In the genomic region with DNA sequence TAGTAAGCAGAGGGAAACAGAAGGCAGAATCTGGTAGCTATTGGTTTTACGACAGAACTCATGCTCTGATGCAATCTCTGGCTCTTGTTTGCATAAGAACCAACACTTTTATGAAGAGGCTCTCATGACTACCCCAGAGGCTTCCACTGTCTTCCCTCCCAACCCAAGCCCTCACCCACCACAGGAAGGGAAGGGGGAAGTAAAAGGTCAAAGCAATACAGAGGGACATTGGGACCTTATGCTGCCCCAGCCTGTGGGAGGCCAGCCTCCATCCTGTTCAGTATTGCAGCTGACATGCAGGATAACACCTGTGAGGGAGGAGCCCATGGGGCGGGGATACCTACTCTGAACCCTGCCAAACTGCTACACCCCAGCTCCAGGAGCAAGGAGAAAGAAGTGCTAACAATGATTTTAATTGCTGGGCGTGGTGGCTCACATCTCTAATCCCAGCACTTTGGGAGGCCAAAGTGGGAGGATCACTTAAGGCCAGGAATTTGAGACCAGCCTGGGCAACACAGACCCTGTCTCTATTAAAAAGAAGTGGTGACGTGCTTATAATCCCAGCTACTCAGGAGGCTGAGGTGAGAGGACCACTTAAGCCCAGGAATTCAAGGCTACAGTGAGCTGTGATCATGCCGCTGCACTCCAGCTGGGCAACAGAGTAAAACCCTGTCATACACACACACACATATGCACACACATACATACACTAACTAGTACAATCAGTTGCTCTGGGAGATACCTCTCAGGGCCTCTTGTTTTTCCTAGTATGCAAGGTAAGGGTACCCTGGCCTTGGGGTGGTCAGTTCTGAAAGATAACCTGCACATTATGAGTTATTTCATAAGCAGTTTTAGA, we compare ENCODE assay signal across 1 cellular context.
A peak's percentile ranks its signal among the peaks of the same experiment; 100 is the strongest.
TF ChIP-seq lines count a peak whose summit lies in the region.

No MANE protein-coding gene starts in this region.

TF ChIP-seq in HepG2, 621 proteins besides CTCF, POLR2A, EP300 and RAD21 (continued from another document and continues in another):
- TF ChIP-seq, protein P1, sequence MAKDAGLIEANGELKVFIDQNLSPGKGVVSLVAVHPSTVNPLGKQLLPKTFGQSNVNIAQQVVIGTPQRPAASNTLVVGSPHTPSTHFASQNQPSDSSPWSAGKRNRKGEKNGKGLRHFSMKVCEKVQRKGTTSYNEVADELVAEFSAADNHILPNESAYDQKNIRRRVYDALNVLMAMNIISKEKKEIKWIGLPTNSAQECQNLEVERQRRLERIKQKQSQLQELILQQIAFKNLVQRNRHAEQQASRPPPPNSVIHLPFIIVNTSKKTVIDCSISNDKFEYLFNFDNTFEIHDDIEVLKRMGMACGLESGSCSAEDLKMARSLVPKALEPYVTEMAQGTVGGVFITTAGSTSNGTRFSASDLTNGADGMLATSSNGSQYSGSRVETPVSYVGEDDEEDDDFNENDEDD (CRISPR knock-in tag; IDR thresholded peaks at IDR 0.05; ENCODE audit: borderline replicate concordance) = peak; percentile 49; the same call in 1 of the 2 replicates
- TF ChIP-seq ZNF441 (CRISPR knock-in tag; IDR thresholded peaks at IDR 0.05; ENCODE audit: borderline replicate concordance) = no peak
- TF ChIP-seq ZNF383 (CRISPR knock-in tag; IDR thresholded peaks at IDR 0.05; ENCODE audit: borderline replicate concordance) = no peak
- no peak for TF ChIP-seq MAFG (CRISPR knock-in tag; IDR thresholded peaks at IDR 0.05)
- TF ChIP-seq HNRNPLL (IDR thresholded peaks at IDR 0.05; ENCODE audit: low read depth, low read length, poor library complexity, severe bottlenecking) = no peak
- no peak for TF ChIP-seq CHD2 (IDR thresholded peaks at IDR 0.05; ENCODE audit: low read depth, low read length)
- TF ChIP-seq KAT7 (CRISPR knock-in tag; IDR thresholded peaks at IDR 0.05; ENCODE audit: borderline replicate concordance) = no peak
- TF ChIP-seq, protein P2, sequence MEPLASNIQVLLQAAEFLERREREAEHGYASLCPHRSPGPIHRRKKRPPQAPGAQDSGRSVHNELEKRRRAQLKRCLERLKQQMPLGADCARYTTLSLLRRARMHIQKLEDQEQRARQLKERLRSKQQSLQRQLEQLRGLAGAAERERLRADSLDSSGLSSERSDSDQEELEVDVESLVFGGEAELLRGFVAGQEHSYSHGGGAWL (CRISPR knock-in tag; IDR thresholded peaks at IDR 0.05) = no peak
- peak; percentile 88 for TF ChIP-seq FOXA3 (CRISPR knock-in tag; IDR thresholded peaks at IDR 0.05)
- TF ChIP-seq NBN (conservative IDR thresholded peaks at IDR 0.05) = no peak
- TF ChIP-seq ZNF564 (CRISPR knock-in tag; IDR thresholded peaks at IDR 0.05) = no peak
- no peak for TF ChIP-seq TOPORS (CRISPR knock-in tag; IDR thresholded peaks at IDR 0.05)
- peak; percentile 96 for TF ChIP-seq CEBPG (CRISPR knock-in tag; IDR thresholded peaks at IDR 0.05)
- no peak for TF ChIP-seq AGO1 (IDR thresholded peaks at IDR 0.05; ENCODE audit: low read depth, low read length, poor library complexity, severe bottlenecking)
- TF ChIP-seq, protein P3, sequence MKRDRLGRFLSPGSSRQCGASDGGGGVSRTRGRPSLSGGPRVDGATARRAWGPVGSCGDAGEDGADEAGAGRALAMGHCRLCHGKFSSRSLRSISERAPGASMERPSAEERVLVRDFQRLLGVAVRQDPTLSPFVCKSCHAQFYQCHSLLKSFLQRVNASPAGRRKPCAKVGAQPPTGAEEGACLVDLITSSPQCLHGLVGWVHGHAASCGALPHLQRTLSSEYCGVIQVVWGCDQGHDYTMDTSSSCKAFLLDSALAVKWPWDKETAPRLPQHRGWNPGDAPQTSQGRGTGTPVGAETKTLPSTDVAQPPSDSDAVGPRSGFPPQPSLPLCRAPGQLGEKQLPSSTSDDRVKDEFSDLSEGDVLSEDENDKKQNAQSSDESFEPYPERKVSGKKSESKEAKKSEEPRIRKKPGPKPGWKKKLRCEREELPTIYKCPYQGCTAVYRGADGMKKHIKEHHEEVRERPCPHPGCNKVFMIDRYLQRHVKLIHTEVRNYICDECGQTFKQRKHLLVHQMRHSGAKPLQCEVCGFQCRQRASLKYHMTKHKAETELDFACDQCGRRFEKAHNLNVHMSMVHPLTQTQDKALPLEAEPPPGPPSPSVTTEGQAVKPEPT (CRISPR knock-in tag; IDR thresholded peaks at IDR 0.05; ENCODE audit: low read depth) = no peak
- TF ChIP-seq ZBTB38 (CRISPR knock-in tag; IDR thresholded peaks at IDR 0.05) = no peak
- TF ChIP-seq, protein P4, sequence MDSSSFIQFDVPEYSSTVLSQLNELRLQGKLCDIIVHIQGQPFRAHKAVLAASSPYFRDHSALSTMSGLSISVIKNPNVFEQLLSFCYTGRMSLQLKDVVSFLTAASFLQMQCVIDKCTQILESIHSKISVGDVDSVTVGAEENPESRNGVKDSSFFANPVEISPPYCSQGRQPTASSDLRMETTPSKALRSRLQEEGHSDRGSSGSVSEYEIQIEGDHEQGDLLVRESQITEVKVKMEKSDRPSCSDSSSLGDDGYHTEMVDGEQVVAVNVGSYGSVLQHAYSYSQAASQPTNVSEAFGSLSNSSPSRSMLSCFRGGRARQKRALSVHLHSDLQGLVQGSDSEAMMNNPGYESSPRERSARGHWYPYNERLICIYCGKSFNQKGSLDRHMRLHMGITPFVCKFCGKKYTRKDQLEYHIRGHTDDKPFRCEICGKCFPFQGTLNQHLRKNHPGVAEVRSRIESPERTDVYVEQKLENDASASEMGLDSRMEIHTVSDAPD (CRISPR knock-in tag; IDR thresholded peaks at IDR 0.05) = peak; percentile 55; the same call in 1 of the 2 replicates
- TF ChIP-seq CAMTA2 (CRISPR knock-in tag; IDR thresholded peaks at IDR 0.05; ENCODE audit: borderline replicate concordance) = no peak
- no peak for TF ChIP-seq ATF7 (IDR thresholded peaks at IDR 0.05)
- no peak for TF ChIP-seq ATF7 (CRISPR knock-in tag; IDR thresholded peaks at IDR 0.05)
- TF ChIP-seq, protein P5, sequence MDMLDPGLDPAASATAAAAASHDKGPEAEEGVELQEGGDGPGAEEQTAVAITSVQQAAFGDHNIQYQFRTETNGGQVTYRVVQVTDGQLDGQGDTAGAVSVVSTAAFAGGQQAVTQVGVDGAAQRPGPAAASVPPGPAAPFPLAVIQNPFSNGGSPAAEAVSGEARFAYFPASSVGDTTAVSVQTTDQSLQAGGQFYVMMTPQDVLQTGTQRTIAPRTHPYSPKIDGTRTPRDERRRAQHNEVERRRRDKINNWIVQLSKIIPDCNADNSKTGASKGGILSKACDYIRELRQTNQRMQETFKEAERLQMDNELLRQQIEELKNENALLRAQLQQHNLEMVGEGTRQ (IDR thresholded peaks at IDR 0.05; ENCODE audit: low read depth, low read length) = no peak
- TF ChIP-seq, protein P5 (CRISPR knock-in tag; IDR thresholded peaks at IDR 0.05; ENCODE audit: borderline replicate concordance) = no peak
- no peak for TF ChIP-seq SATB2 (CRISPR knock-in tag; IDR thresholded peaks at IDR 0.05)
- TF ChIP-seq MED8 (CRISPR knock-in tag; IDR thresholded peaks at IDR 0.05; ENCODE audit: insufficient replicate concordance) = no peak
- no peak for TF ChIP-seq SUZ12 (IDR thresholded peaks at IDR 0.05; ENCODE audit: low read depth, low read length)
- TF ChIP-seq CCDC6 (CRISPR knock-in tag; IDR thresholded peaks at IDR 0.05) = 0 out of 2 replicates have a peak, but pooled peaks have one; percentile 37
- TF ChIP-seq AKAP8 (CRISPR knock-in tag; IDR thresholded peaks at IDR 0.05) = no peak
- TF ChIP-seq, protein P6, sequence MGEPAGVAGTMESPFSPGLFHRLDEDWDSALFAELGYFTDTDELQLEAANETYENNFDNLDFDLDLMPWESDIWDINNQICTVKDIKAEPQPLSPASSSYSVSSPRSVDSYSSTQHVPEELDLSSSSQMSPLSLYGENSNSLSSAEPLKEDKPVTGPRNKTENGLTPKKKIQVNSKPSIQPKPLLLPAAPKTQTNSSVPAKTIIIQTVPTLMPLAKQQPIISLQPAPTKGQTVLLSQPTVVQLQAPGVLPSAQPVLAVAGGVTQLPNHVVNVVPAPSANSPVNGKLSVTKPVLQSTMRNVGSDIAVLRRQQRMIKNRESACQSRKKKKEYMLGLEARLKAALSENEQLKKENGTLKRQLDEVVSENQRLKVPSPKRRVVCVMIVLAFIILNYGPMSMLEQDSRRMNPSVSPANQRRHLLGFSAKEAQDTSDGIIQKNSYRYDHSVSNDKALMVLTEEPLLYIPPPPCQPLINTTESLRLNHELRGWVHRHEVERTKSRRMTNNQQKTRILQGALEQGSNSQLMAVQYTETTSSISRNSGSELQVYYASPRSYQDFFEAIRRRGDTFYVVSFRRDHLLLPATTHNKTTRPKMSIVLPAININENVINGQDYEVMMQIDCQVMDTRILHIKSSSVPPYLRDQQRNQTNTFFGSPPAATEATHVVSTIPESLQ (CRISPR knock-in tag; conservative IDR thresholded peaks at IDR 0.05) = no peak
- TF ChIP-seq, protein P7, sequence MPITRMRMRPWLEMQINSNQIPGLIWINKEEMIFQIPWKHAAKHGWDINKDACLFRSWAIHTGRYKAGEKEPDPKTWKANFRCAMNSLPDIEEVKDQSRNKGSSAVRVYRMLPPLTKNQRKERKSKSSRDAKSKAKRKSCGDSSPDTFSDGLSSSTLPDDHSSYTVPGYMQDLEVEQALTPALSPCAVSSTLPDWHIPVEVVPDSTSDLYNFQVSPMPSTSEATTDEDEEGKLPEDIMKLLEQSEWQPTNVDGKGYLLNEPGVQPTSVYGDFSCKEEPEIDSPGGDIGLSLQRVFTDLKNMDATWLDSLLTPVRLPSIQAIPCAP (CRISPR knock-in tag; IDR thresholded peaks at IDR 0.05; ENCODE audit: low read depth) = no peak
- TF ChIP-seq, protein P8, sequence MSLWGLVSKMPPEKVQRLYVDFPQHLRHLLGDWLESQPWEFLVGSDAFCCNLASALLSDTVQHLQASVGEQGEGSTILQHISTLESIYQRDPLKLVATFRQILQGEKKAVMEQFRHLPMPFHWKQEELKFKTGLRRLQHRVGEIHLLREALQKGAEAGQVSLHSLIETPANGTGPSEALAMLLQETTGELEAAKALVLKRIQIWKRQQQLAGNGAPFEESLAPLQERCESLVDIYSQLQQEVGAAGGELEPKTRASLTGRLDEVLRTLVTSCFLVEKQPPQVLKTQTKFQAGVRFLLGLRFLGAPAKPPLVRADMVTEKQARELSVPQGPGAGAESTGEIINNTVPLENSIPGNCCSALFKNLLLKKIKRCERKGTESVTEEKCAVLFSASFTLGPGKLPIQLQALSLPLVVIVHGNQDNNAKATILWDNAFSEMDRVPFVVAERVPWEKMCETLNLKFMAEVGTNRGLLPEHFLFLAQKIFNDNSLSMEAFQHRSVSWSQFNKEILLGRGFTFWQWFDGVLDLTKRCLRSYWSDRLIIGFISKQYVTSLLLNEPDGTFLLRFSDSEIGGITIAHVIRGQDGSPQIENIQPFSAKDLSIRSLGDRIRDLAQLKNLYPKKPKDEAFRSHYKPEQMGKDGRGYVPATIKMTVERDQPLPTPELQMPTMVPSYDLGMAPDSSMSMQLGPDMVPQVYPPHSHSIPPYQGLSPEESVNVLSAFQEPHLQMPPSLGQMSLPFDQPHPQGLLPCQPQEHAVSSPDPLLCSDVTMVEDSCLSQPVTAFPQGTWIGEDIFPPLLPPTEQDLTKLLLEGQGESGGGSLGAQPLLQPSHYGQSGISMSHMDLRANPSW (CRISPR knock-in tag; IDR thresholded peaks at IDR 0.05; ENCODE audit: borderline replicate concordance) = no peak
- TF ChIP-seq KMT2A (CRISPR knock-in tag; IDR thresholded peaks at IDR 0.05) = no peak
- TF ChIP-seq SETDB1 (CRISPR knock-in tag; IDR thresholded peaks at IDR 0.05; ENCODE audit: borderline replicate concordance) = no peak
- no peak for TF ChIP-seq ELF1 (CRISPR knock-in tag; IDR thresholded peaks at IDR 0.05)
- TF ChIP-seq POLR2AphosphoS5 (IDR thresholded peaks at IDR 0.05; ENCODE audit: low read depth, low read length) = no peak
- TF ChIP-seq, protein P9, sequence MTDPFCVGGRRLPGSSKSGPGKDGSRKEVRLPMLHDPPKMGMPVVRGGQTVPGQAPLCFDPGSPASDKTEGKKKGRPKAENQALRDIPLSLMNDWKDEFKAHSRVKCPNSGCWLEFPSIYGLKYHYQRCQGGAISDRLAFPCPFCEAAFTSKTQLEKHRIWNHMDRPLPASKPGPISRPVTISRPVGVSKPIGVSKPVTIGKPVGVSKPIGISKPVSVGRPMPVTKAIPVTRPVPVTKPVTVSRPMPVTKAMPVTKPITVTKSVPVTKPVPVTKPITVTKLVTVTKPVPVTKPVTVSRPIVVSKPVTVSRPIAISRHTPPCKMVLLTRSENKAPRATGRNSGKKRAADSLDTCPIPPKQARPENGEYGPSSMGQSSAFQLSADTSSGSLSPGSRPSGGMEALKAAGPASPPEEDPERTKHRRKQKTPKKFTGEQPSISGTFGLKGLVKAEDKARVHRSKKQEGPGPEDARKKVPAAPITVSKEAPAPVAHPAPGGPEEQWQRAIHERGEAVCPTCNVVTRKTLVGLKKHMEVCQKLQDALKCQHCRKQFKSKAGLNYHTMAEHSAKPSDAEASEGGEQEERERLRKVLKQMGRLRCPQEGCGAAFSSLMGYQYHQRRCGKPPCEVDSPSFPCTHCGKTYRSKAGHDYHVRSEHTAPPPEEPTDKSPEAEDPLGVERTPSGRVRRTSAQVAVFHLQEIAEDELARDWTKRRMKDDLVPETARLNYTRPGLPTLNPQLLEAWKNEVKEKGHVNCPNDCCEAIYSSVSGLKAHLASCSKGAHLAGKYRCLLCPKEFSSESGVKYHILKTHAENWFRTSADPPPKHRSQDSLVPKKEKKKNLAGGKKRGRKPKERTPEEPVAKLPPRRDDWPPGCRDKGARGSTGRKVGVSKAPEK (CRISPR knock-in tag; IDR thresholded peaks at IDR 0.05; ENCODE audit: borderline replicate concordance) = no peak
- TF ChIP-seq, protein P10, sequence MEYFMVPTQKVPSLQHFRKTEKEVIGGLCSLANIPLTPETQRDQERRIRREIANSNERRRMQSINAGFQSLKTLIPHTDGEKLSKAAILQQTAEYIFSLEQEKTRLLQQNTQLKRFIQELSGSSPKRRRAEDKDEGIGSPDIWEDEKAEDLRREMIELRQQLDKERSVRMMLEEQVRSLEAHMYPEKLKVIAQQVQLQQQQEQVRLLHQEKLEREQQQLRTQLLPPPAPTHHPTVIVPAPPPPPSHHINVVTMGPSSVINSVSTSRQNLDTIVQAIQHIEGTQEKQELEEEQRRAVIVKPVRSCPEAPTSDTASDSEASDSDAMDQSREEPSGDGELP (IDR thresholded peaks at IDR 0.05; ENCODE audit: borderline replicate concordance, low read depth) = peak; percentile 38; the same call in 1 of the 2 replicates
- TF ChIP-seq TBP (CRISPR knock-in tag; IDR thresholded peaks at IDR 0.05) = no peak
- TF ChIP-seq, protein P11, sequence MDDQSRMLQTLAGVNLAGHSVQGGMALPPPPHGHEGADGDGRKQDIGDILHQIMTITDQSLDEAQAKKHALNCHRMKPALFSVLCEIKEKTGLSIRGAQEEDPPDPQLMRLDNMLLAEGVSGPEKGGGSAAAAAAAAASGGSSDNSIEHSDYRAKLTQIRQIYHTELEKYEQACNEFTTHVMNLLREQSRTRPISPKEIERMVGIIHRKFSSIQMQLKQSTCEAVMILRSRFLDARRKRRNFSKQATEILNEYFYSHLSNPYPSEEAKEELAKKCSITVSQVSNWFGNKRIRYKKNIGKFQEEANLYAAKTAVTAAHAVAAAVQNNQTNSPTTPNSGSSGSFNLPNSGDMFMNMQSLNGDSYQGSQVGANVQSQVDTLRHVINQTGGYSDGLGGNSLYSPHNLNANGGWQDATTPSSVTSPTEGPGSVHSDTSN (CRISPR knock-in tag; IDR thresholded peaks at IDR 0.05; ENCODE audit: borderline replicate concordance) = no peak
- TF ChIP-seq GPN1 (CRISPR knock-in tag; IDR thresholded peaks at IDR 0.05; ENCODE audit: borderline replicate concordance) = no peak
- TF ChIP-seq PRPF4 (IDR thresholded peaks at IDR 0.05; ENCODE audit: low read depth, low read length, poor library complexity, severe bottlenecking) = no peak
- no peak for TF ChIP-seq FLYWCH1 (CRISPR knock-in tag; IDR thresholded peaks at IDR 0.05)
- no peak for TF ChIP-seq ETV6 (CRISPR knock-in tag; conservative IDR thresholded peaks at IDR 0.05)
